In the genomic region with DNA sequence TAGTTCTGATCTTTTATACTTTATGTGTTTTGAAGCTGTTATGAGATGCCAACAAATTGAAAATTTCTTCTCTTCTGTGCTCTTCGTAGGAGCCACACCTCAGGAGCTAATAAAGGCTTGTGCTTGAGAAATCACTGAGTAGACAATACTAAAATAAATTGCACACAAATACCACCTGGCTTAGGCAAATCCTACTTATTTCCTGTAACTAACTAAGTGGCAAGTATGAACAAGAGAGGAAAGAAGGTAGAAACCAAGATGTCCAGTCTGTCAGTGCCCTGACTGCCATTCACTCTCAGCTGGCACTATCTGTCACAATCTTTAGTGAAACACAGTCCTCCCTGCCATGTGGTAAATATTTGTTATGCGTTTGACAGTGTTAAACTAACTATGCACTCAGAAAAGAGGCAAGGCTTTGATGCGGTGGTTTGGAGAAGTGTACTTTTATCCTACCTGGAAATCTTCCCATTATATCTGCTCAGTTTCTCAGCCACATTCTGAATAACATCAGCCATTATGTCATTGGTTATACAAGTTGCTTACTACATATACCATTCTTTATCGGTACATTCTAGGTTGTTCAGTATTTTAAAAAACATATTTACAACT, we compare ENCODE assay signal across 18 cellular contexts.
DNase-seq lines count a peak whose midpoint lies in the region; ATAC-seq and TF ChIP-seq lines count a peak whose summit lies in the region.
"Had no signal": no experiment of that assay in that cellular context is flagged by ENCODE, and none has a peak within 500 bp of the region (broad histone marks: within the 10 kb centered on the region; RNA-seq: fewer than 3 reads in every experiment).

No MANE protein-coding gene starts in this region.

- H3K4me3 ChIP-seq in LNCaP clone FGC (ENCODE audit: low read depth, low read length) (no peak overlapping the region), MM.1S (ENCODE audit: low read length) (no peak overlapping the region), epithelial cell of esophagus (ENCODE audit: low read length) (no peak overlapping the region), neural progenitor cell (no peak overlapping the region)
- H3K4me3 ChIP-seq: GM12878, HAP-1 had no signal

- intact Hi-C loops in left colon (cut with DNase I, micrococcal nuclease) = no loop called here

- H3K36me3 Mint-ChIP-seq in activated CD4-positive, alpha-beta T cell treated with anti-CD3 and anti-CD28 coated beads, Interleukin-2, amount 10 ng/mL, durations not matched to agents 7 days and 5 days (ENCODE audit: low read depth) = no peaks in the 10 kb centered on the region
- no peaks in the 10 kb centered on the region for H3K36me3 Mint-ChIP-seq in neural progenitor cell
- H3K36me3 Mint-ChIP-seq: CD4-positive, CD25-positive, alpha-beta regulatory T cell; CD8-positive, alpha-beta memory T cell had no signal

- TF ChIP-seq CTCF in LNCaP clone FGC (IDR thresholded peaks at IDR 0.05; ENCODE audit: control insufficient read depth, extremely low read depth, insufficient read depth) = no peak
- TF ChIP-seq CTCF in MM.1S (IDR thresholded peaks at IDR 0.05; ENCODE audit: low read length) = no peak
- no peak for TF ChIP-seq CTCF in epithelial cell of esophagus (IDR thresholded peaks at IDR 0.05; ENCODE audit: insufficient read depth, low read depth, low read length, missing control alignments)
- no peak for TF ChIP-seq CTCF in neural progenitor cell (IDR thresholded peaks at IDR 0.05)

- DNase-seq in LNCaP clone FGC (ENCODE audit: low read depth) (peak; percentile 89), MM.1S (peak; percentile 8), epithelial cell of esophagus (ENCODE audit: low read depth) (peak; percentile 7), left colon (no peak), DMS79 treated with DMSO at 0.1 percent for 48 hours (lab: John Stamatoyannopoulos, UW) (no peak), neural progenitor cell (ENCODE audit: low spot score) (no peak)
- DNase-seq in activated CD4-positive, alpha-beta T cell treated with anti-CD3 and anti-CD28 coated beads, Interleukin-2, amount 10 ng/mL, durations not matched to agents 7 days and 5 days = no peak
- DNase-seq: ACHN; BE2C; C1 segment of cervical spinal cord; CD4-positive, CD25-positive, alpha-beta regulatory T cell; CD8-positive, alpha-beta memory T cell; COR-L47; DMS 273 treated with DMSO at 0.1 percent for 48 hours; DND-41; EL had no signal

- H3K4me2 ChIP-seq in MM.1S (ENCODE audit: low read depth, low read length) = peak overlapping the region; percentile 2; the same call in 1 of the 2 replicates
- no peak overlapping the region for H3K4me2 ChIP-seq in neural progenitor cell

- H3K27ac ChIP-seq in MM.1S (ENCODE audit: low read length) (no peak overlapping the region), neural progenitor cell (no peak overlapping the region)

- H3K27me3 Mint-ChIP-seq in activated CD4-positive, alpha-beta T cell treated with anti-CD3 and anti-CD28 coated beads, Interleukin-2, amount 10 ng/mL, durations not matched to agents 7 days and 5 days = no peaks in the 10 kb centered on the region
- no peaks in the 10 kb centered on the region for H3K27me3 Mint-ChIP-seq in neural progenitor cell (ENCODE audit: insufficient read depth, low read depth)
- H3K27me3 Mint-ChIP-seq: CD4-positive, CD25-positive, alpha-beta regulatory T cell; CD8-positive, alpha-beta memory T cell had no signal

- no peak overlapping the region for H2AFZ ChIP-seq in MM.1S (ENCODE audit: low read length)
- H2AFZ ChIP-seq in neural progenitor cell (replicated peaks) = no peak overlapping the region

- H3K36me3 ChIP-seq in MM.1S (replicated peaks; ENCODE audit: insufficient read depth, low read length) (no peaks in the 10 kb centered on the region), neural progenitor cell (no peaks in the 10 kb centered on the region)
- H3K36me3 ChIP-seq: BE2C, HAP-1 had no signal

- H3K27me3 ChIP-seq in MM.1S (replicated peaks; ENCODE audit: insufficient read depth, low read length) (no peaks in the 10 kb centered on the region), neural progenitor cell (no peaks in the 10 kb centered on the region)
- H3K27me3 ChIP-seq: BE2C had no signal

- peaks cover 8% of the 10 kb centered on the region; the same call in 1 of the 2 replicates for H3K4me1 ChIP-seq in MM.1S (ENCODE audit: low read length)
- no peaks in the 10 kb centered on the region for H3K4me1 ChIP-seq in neural progenitor cell
- H3K4me1 ChIP-seq: BE2C, HAP-1 had no signal

- POLR2A ChIA-PET in activated CD4-positive, alpha-beta T cell treated with anti-CD3 and anti-CD28 coated beads, Interleukin-2, amount 10 ng/mL, durations not matched to agents 7 days and 5 days (lab: Charles Lee) = no interaction called here

- peak; percentile 62 for ATAC-seq in left colon
- ATAC-seq: GM12878 had no signal

- H4K20me1 ChIP-seq in MM.1S (ENCODE audit: insufficient read depth, low read length) (no peaks in the 10 kb centered on the region), neural progenitor cell (ENCODE audit: low read depth) (no peaks in the 10 kb centered on the region)

- no peak overlapping the region for H3K4me3 Mint-ChIP-seq in activated CD4-positive, alpha-beta T cell treated with anti-CD3 and anti-CD28 coated beads, Interleukin-2, amount 10 ng/mL, durations not matched to agents 7 days and 5 days
- no peak overlapping the region for H3K4me3 Mint-ChIP-seq in neural progenitor cell
- H3K4me3 Mint-ChIP-seq: CD4-positive, CD25-positive, alpha-beta regulatory T cell; CD8-positive, alpha-beta memory T cell had no signal

- no peaks in the 10 kb centered on the region for H3K9me3 ChIP-seq in MM.1S (replicated peaks; ENCODE audit: insufficient read depth, low read length)
- H3K9me3 ChIP-seq in neural progenitor cell (ENCODE audit: low read depth) = no peaks in the 10 kb centered on the region
- H3K9me3 ChIP-seq: BE2C, HAP-1 had no signal

- H3K79me2 ChIP-seq in MM.1S (ENCODE audit: low read length) (no peaks in the 10 kb centered on the region), neural progenitor cell (ENCODE audit: low read depth) (no peaks in the 10 kb centered on the region)

- H3K27ac Mint-ChIP-seq in activated CD4-positive, alpha-beta T cell treated with anti-CD3 and anti-CD28 coated beads, Interleukin-2, amount 10 ng/mL, durations not matched to agents 7 days and 5 days = no peak overlapping the region
- H3K27ac Mint-ChIP-seq in neural progenitor cell = no peak overlapping the region
- H3K27ac Mint-ChIP-seq: CD4-positive, CD25-positive, alpha-beta regulatory T cell; CD8-positive, alpha-beta memory T cell had no signal

- H3K9ac ChIP-seq in MM.1S (ENCODE audit: low read length) (no peak overlapping the region), neural progenitor cell (no peak overlapping the region)

- H3F3A ChIP-seq in MM.1S (ENCODE audit: insufficient read depth, low read length) (no peaks in the 10 kb centered on the region), neural progenitor cell (ENCODE audit: low read depth) (no peaks in the 10 kb centered on the region)

- H3K4me1 Mint-ChIP-seq in activated CD4-positive, alpha-beta T cell treated with anti-CD3 and anti-CD28 coated beads, Interleukin-2, amount 10 ng/mL, durations not matched to agents 7 days and 5 days = no peaks in the 10 kb centered on the region
- H3K4me1 Mint-ChIP-seq in neural progenitor cell = no peaks in the 10 kb centered on the region
- H3K4me1 Mint-ChIP-seq: CD4-positive, CD25-positive, alpha-beta regulatory T cell; CD8-positive, alpha-beta memory T cell had no signal

- H3K9me2 ChIP-seq in MM.1S (replicated peaks; ENCODE audit: insufficient read depth, low read length) = no peaks in the 10 kb centered on the region

- no peaks in the 10 kb centered on the region for H3K9me3 Mint-ChIP-seq in activated CD4-positive, alpha-beta T cell treated with anti-CD3 and anti-CD28 coated beads, Interleukin-2, amount 10 ng/mL, durations not matched to agents 7 days and 5 days
- peaks cover 10% of the 10 kb centered on the region for H3K9me3 Mint-ChIP-seq in neural progenitor cell

- CTCF ChIA-PET in activated CD4-positive, alpha-beta T cell treated with anti-CD3 and anti-CD28 coated beads, Interleukin-2, amount 10 ng/mL, durations not matched to agents 7 days and 5 days (lab: Charles Lee) = no interaction called here

Comparison
In these comparisons a context has a peak if more than half of its experiments do, and no peak if none do; other contexts are left out.
1. DNase-seq: peak in LNCaP clone FGC (single experiment), MM.1S (single experiment) and epithelial cell of esophagus (single experiment); none in left colon (0 of 2), DMS79 treated with DMSO at 0.1 percent for 48 hours (single experiment), activated CD4-positive, alpha-beta T cell treated with anti-CD3 and anti-CD28 coated beads, Interleukin-2, amount 10 ng/mL, durations not matched to agents 7 days and 5 days (single experiment) and neural progenitor cell (single experiment).